In genomic region chr15:58931985-58932384, GRCh38 we compare ENCODE assay signal across 1 cellular context.
TF ChIP-seq lines count a peak whose summit lies in the region.

No MANE protein-coding gene starts in this region.

TF ChIP-seq in GM23338, 12 proteins besides CTCF, POLR2A, EP300 and RAD21 (continued from another document):
- no peak for TF ChIP-seq STAT1 (IDR thresholded peaks at IDR 0.05; ENCODE audit: unreplicated experiment)
- no peak for TF ChIP-seq ZNF462 (CRISPR knock-in tag; IDR thresholded peaks at IDR 0.05)
- TF ChIP-seq ZNF331 (CRISPR knock-in tag; IDR thresholded peaks at IDR 0.05; ENCODE audit: low read depth): no peak
- no peak for TF ChIP-seq POLR2AphosphoS5 (IDR thresholded peaks at IDR 0.05; ENCODE audit: low read depth)
- no peak for TF ChIP-seq NANOG (IDR thresholded peaks at IDR 0.05; ENCODE audit: borderline replicate concordance)
- TF ChIP-seq JUNB (IDR thresholded peaks at IDR 0.05; ENCODE audit: unreplicated experiment): no peak
- TF ChIP-seq, protein P1, sequence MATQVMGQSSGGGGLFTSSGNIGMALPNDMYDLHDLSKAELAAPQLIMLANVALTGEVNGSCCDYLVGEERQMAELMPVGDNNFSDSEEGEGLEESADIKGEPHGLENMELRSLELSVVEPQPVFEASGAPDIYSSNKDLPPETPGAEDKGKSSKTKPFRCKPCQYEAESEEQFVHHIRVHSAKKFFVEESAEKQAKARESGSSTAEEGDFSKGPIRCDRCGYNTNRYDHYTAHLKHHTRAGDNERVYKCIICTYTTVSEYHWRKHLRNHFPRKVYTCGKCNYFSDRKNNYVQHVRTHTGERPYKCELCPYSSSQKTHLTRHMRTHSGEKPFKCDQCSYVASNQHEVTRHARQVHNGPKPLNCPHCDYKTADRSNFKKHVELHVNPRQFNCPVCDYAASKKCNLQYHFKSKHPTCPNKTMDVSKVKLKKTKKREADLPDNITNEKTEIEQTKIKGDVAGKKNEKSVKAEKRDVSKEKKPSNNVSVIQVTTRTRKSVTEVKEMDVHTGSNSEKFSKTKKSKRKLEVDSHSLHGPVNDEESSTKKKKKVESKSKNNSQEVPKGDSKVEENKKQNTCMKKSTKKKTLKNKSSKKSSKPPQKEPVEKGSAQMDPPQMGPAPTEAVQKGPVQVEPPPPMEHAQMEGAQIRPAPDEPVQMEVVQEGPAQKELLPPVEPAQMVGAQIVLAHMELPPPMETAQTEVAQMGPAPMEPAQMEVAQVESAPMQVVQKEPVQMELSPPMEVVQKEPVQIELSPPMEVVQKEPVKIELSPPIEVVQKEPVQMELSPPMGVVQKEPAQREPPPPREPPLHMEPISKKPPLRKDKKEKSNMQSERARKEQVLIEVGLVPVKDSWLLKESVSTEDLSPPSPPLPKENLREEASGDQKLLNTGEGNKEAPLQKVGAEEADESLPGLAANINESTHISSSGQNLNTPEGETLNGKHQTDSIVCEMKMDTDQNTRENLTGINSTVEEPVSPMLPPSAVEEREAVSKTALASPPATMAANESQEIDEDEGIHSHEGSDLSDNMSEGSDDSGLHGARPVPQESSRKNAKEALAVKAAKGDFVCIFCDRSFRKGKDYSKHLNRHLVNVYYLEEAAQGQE (IDR thresholded peaks at IDR 0.05; ENCODE audit: unreplicated experiment): no peak
- TF ChIP-seq, protein P2, sequence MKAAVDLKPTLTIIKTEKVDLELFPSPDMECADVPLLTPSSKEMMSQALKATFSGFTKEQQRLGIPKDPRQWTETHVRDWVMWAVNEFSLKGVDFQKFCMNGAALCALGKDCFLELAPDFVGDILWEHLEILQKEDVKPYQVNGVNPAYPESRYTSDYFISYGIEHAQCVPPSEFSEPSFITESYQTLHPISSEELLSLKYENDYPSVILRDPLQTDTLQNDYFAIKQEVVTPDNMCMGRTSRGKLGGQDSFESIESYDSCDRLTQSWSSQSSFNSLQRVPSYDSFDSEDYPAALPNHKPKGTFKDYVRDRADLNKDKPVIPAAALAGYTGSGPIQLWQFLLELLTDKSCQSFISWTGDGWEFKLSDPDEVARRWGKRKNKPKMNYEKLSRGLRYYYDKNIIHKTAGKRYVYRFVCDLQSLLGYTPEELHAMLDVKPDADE (IDR thresholded peaks at IDR 0.05): no peak
- TF ChIP-seq EZH2phosphoT487 (IDR thresholded peaks at IDR 0.05; ENCODE audit: unreplicated experiment): no peak
- no peak for TF ChIP-seq EZH2 (IDR thresholded peaks at IDR 0.05; ENCODE audit: low read depth, unreplicated experiment)
- no peak for TF ChIP-seq ZNF114 (CRISPR knock-in tag; IDR thresholded peaks at IDR 0.05)
TF ChIP-seq in GM23338: peak in this region for 0.
